Comparison of ENCODE assay signal across 8 cellular contexts in the genomic region with DNA sequence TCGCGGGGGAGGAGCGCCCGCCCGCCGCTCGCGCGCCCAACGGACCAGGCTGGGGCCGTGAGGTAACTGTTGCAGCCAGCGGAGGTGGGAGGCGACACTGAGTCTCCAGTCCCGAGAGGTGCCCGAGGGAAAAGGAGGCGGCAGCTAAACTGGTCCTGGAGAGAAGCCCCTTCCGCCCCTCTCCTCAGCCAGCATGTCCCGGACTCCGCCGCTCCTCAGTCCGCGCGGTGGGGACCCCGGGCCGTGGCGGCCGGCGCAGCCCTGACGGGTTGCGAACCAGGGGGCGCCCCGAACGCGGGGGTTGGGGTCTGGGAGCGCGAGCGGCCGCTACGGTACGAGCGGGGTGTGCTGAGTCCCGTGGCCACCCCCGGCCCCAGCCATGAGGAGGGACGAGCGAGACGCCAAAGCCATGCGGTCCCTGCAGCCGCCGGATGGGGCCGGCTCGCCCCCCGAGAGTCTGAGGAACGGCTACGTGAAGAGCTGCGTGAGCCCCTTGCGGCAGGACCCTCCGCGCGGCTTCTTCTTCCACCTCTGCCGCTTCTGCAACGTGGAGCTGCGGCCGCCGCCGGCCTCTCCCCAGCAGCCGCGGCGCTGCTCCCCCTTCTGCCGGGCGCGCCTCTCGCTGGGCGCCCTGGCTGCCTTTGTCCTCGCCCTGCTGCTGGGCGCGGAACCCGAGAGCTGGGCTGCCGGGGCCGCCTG. TPM values are rescaled to one million over a fixed set of nuclear protein-coding genes. Genes with fewer than 3 reads are reported as not detected.
A peak's percentile ranks its signal among the peaks of the same experiment; 100 is the strongest.
DNase-seq lines count a peak whose midpoint lies in the region; ATAC-seq, FAIRE-seq and TF ChIP-seq lines count a peak whose summit lies in the region.

Gene PDE3B, plus strand, starts transcription at position 108 of the 699 bp plus-strand sequence. Its CDS starts 272 bp downstream, at position 380.

- no peaks in the 10 kb centered on the region for H3K9me3 Mint-ChIP-seq in activated naive CD4-positive, alpha-beta T cell treated with anti-CD3 and anti-CD28 coated beads, Interleukin-2, amount 50 U/mL, for 72 hours

- peak within 1 kb of the TSS; percentile 86 for H3K9ac ChIP-seq in ES-I3 (ENCODE audit: low read depth, low read length)

- H3K9me3 ChIP-seq in ES-I3 (ENCODE audit: control insufficient read depth, insufficient read depth, low read length) (no peaks in the 10 kb centered on the region), heart right ventricle (no peaks in the 10 kb centered on the region)

- H3K27me3 ChIP-seq in heart right ventricle = peaks cover 0 to 20% (median 0%) of the 10 kb centered on the region in 7 donors

- peak within 1 kb of the TSS; percentile 63 to 90 (median 84) for H3K4me3 ChIP-seq in heart right ventricle

- peak in 2 of 9 donors; percentile 21 to 25 for TF ChIP-seq CTCF in heart right ventricle (IDR thresholded peaks at IDR 0.05)

- peak within 1 kb of the TSS; percentile 68 to 90 (median 83) for H3K27ac ChIP-seq in heart right ventricle

- H3K36me3 Mint-ChIP-seq in activated naive CD4-positive, alpha-beta T cell treated with anti-CD3 and anti-CD28 coated beads, Interleukin-2, amount 50 U/mL, for 72 hours = peaks cover 29 to 43% of the 10 kb centered on the region in 2 donors

- no peaks in the 10 kb centered on the region for H3K36me3 ChIP-seq in ES-I3 (ENCODE audit: insufficient read depth, low read length)
- no peaks in the 10 kb centered on the region for H3K36me3 ChIP-seq in heart right ventricle

- intact Hi-C loops in heart right ventricle (cut with DNase I) = loop anchor here in 8 of 10 donors (5.0 to 10.0 kb wide), 8 partner anchors 89 to 261 kb away; partner anchors contain the start of gene CYP2R1 (in 3 of the 8)

- 1% methylated on average over 65 to 79 of the region's 79 CpGs for WGBS in heart right ventricle, 2 donors

- no peaks in the 10 kb centered on the region for H3K4me1 ChIP-seq in ES-I3 (ENCODE audit: insufficient read depth, low read length)
- peaks cover 0 to 33% (median 5%) of the 10 kb centered on the region in 9 donors for H3K4me1 ChIP-seq in heart right ventricle

- no peak for FAIRE-seq in urothelium cell line (lab: Jason Lieb, UNC)

- ATAC-seq in GM21825 (IDR thresholded peaks at IDR 0.05; ENCODE audit: unreplicated experiment) (peak; percentile 80), heart right ventricle (peak; percentile 88 to 96 (median 94))
- peak; percentile 78 to 83 for ATAC-seq in activated naive CD4-positive, alpha-beta T cell treated with anti-CD3 and anti-CD28 coated beads, Interleukin-2, amount 50 U/mL, for 72 hours

- DNase-seq in LoVo (ENCODE audit: low spot score) = peak; percentile 50
- DNase-seq in SKM-1 treated with dmso at 0.1 percent for 144 hours (lab: John Stamatoyannopoulos, UW; ENCODE audit: unreplicated experiment) = peak; percentile 74
- peak; percentile 74 to 82 for DNase-seq in activated naive CD4-positive, alpha-beta T cell treated with anti-CD3 and anti-CD28 coated beads, Interleukin-2, amount 50 U/mL, for 72 hours (ENCODE audit: low spot score in 2 of 2)
- peak; percentile 77 to 84 for DNase-seq in heart right ventricle
- DNase-seq in pons (ENCODE audit: low spot score) = peak; percentile 56
- peak; percentile 64 for DNase-seq in urothelium cell line (ENCODE audit: low spot score)

- peak within 1 kb of the TSS; percentile 88 to 92 for H3K27ac Mint-ChIP-seq in activated naive CD4-positive, alpha-beta T cell treated with anti-CD3 and anti-CD28 coated beads, Interleukin-2, amount 50 U/mL, for 72 hours

RNA-seq across cellular contexts. Expression of gene PDE3B, which starts in this region (rescaled TPM):
- total RNA-seq in activated naive CD4-positive, alpha-beta T cell treated with anti-CD3 and anti-CD28 coated beads, Interleukin-2, amount 50 U/mL, for 72 hours = 10 to 100 TPM; 10.7 to 42.5 TPM
- 10 to 100 TPM in 4 of 10 donors, 1 to 10 TPM in 6; 5.5 to 14.2 (median 9.4) TPM for total RNA-seq in heart right ventricle
- polyA plus RNA-seq in heart right ventricle = 1 to 10 TPM; 1.3 to 3.7 TPM

Comparison
In these comparisons a context has a peak if more than half of its experiments do, and no peak if none do; other contexts are left out.
1. Peak in every context shown above with its lines: DNase-seq, ATAC-seq, H3K4me3 ChIP-seq and H3K27ac ChIP-seq.